In genomic region chr4:167234388-167234881, GRCh38 we compare ENCODE assay signal across 7 cellular contexts. TPM values are rescaled to one million over a fixed set of nuclear protein-coding genes. Genes with fewer than 3 reads are reported as not detected.
A peak's percentile ranks its signal among the peaks of the same experiment; 100 is the strongest.
DNase-seq lines count a peak whose midpoint lies in the region; ATAC-seq and TF ChIP-seq lines count a peak whose summit lies in the region.

Gene SPOCK3, minus strand, starts transcription at chr4:167234494.

- H3K4me3 ChIP-seq in mesodermal cell (ENCODE audit: extremely low read depth, insufficient read depth, low read length, poor library complexity, severe bottlenecking), result peak within 1 kb of the TSS; percentile 53
- H3K4me3 ChIP-seq in tibial nerve, result peak within 1 kb of the TSS; percentile 3 to 46 (median 28)

- H3K27ac ChIP-seq in mesodermal cell (ENCODE audit: low read depth, low read length, severe bottlenecking) (no peak within 1 kb of the TSS), tibial nerve (no peak within 1 kb of the TSS)

- in situ Hi-C loops in GM13977 (cut with MboI; ENCODE audit: low pct_unique_long_range_greater_than_20kb, low sequenced_read_pairs, unreplicated experiment), result no loop called here

- H3K4me1 ChIP-seq in mesodermal cell (ENCODE audit: control insufficient read depth, insufficient read depth, low read length, poor library complexity, severe bottlenecking) (no peaks in the 10 kb centered on the region), tibial nerve (peaks cover 0 to 11% (median 1%) of the 10 kb centered on the region in 4 donors)

- peaks cover 0 to 32% of the 10 kb centered on the region in 2 donors for H3K27me3 ChIP-seq in tibial nerve

- peak; percentile 41 for ATAC-seq in HG02981 (IDR thresholded peaks at IDR 0.05; ENCODE audit: unreplicated experiment)

- peak; percentile 32 for DNase-seq in GM13977 (ENCODE audit: low spot score)
- DNase-seq in SHP77 treated with DMSO at 0.1 percent for 48 hours (lab: John Stamatoyannopoulos, UW), result peak; percentile 26
- DNase-seq in erythroblast (lab: John Stamatoyannopoulos, UW), result peak; percentile 10 to 31
- no peak for DNase-seq in tibial nerve (ENCODE audit: low spot score in 2 of 2)
- no peak for DNase-seq in GM19238 (ENCODE audit: insufficient read length, low spot score)

- TF ChIP-seq POLR2A in erythroblast (IDR thresholded peaks at IDR 0.05; ENCODE audit: low read length), result no peak
- TF ChIP-seq POLR2A in tibial nerve (IDR thresholded peaks at IDR 0.05), result no peak

- TF ChIP-seq CTCF in GM13977 (IDR thresholded peaks at IDR 0.05; ENCODE audit: extremely low read depth, insufficient read depth, missing control alignments), result no peak
- TF ChIP-seq CTCF in tibial nerve (IDR thresholded peaks at IDR 0.05), result no peak

- H3K36me3 ChIP-seq in mesodermal cell (ENCODE audit: control insufficient read depth, insufficient read depth, low read length) (no peaks in the 10 kb centered on the region), tibial nerve (no peaks in the 10 kb centered on the region)

- TF ChIP-seq EP300 in tibial nerve (IDR thresholded peaks at IDR 0.05), result no peak

- 0% methylated on average over 19 to 27 of the region's 29 CpGs for WGBS in mesodermal cell (ENCODE audit: insufficient coverage in 2 of 2), 2 experiments
- 1 to 2% methylated on average over 29 of the region's 29 CpGs for WGBS in tibial nerve, 2 donors

- no peaks in the 10 kb centered on the region for H3K9me3 ChIP-seq in mesodermal cell (ENCODE audit: control insufficient read depth, low read length)
- H3K9me3 ChIP-seq in tibial nerve, result no peaks in the 10 kb centered on the region

RNA-seq across cellular contexts. Expression of gene SPOCK3, which starts in this region (rescaled TPM):
- 1.2 TPM for polyA plus RNA-seq in mesodermal cell (2013, experiment 1 of 2)
- 1.1 TPM for polyA plus RNA-seq in mesodermal cell (2013, experiment 2 of 2)
- 1 to 10 TPM in 1 of 4 donors, not detected in 3; 1.5 TPM for total RNA-seq in tibial nerve

Comparison
In these comparisons a context has a peak if more than half of its experiments do, and no peak if none do; other contexts are left out.
1. DNase-seq: peak in GM13977 (single experiment), SHP77 treated with DMSO at 0.1 percent for 48 hours (single experiment) and erythroblast (2 of 2); none in tibial nerve (0 of 2) and GM19238 (single experiment).